Comparison of ENCODE assay signal across 10 cellular contexts in the genomic region with DNA sequence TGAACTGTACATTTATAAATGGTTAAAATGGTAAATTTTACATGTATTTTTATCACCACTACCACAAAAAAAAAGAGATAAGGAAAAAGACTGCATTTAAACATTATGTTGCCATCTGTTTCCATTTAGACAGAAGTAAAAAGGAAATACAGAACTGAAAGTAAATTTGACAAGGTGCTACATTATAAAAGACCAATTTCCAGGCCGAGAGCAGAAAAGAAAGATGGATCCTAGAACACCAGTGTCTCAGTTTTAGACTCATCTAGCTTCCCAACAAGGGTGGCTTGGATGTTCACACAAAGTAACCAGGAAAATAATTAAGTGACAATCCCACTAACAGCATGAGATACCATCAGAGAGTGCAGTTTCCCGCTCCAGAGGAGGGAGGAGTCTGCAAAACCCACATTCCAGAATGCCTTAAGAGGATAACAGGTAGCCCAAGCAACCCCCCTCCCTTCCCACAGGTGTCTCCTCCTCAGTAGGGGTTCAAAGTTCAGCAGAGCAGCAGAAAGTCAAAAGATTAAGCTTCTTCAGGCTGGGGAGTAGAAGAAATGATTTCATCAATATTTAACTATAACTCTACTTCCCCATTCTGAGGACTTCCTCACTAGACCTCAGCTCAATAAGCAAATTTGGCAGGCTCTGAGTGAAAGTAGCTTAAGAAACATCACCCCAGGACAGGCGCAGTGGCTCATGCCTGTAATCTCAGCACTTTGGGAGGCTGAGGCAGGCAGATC. TPM values are rescaled to one million over a fixed set of nuclear protein-coding genes. Genes with fewer than 3 reads are reported as not detected.
DNase-seq lines count a peak whose midpoint lies in the region; ATAC-seq and TF ChIP-seq lines count a peak whose summit lies in the region.
"Had no signal": no experiment of that assay in that cellular context is flagged by ENCODE, and none has a peak within 500 bp of the region (broad histone marks: within the 10 kb centered on the region; RNA-seq: fewer than 3 reads in every experiment).

No MANE protein-coding gene starts in this region.

- TF ChIP-seq POLR2A in GM18505 (IDR thresholded peaks at IDR 0.05; ENCODE audit: borderline replicate concordance, extremely low read depth, insufficient read depth, insufficient read length) = no peak
- no peak for TF ChIP-seq POLR2A in uterus (IDR thresholded peaks at IDR 0.05)

- H3K4me1 Mint-ChIP-seq in activated CD8-positive, alpha-beta T cell treated with anti-CD3 and anti-CD28 coated beads, Interleukin-2, amount 10 ng/mL, durations not matched to agents 7 days and 5 days (ENCODE audit: low read depth) = peaks cover 65% of the 10 kb centered on the region

- peak overlapping the region; percentile 82 to 96 (median 90); a peak in 19 of 20 replicates for H3K4me3 ChIP-seq in BLaER1 treated with 17β-estradiol and CSF1 and Interleukin-3, amounts not matched to agents 10 nM and 100 nM
- H3K4me3 ChIP-seq in lower lobe of right lung (peak overlapping the region; percentile 99), uterus (no peak overlapping the region)

- H3K36me3 Mint-ChIP-seq in activated CD8-positive, alpha-beta T cell treated with anti-CD3 and anti-CD28 coated beads, Interleukin-2, amount 10 ng/mL, durations not matched to agents 7 days and 5 days (ENCODE audit: low read depth) = peaks cover 71% of the 10 kb centered on the region

- peak overlapping the region; percentile 16 to 97 (median 93); a peak in 18 of 22 replicates for H3K27ac ChIP-seq in BLaER1 treated with 17β-estradiol and CSF1 and Interleukin-3, amounts not matched to agents 10 nM and 100 nM
- H3K27ac ChIP-seq in lower lobe of right lung = peak overlapping the region; percentile 56
- H3K27ac ChIP-seq in uterus = peak overlapping the region in 1 of 2 donors; percentile 79

- ATAC-seq in activated CD8-positive, alpha-beta T cell treated with anti-CD3 and anti-CD28 coated beads, Interleukin-2, amount 10 ng/mL, durations not matched to agents 7 days and 5 days = no peak
- ATAC-seq in lower lobe of right lung (no peak), GM18505 (IDR thresholded peaks at IDR 0.05; ENCODE audit: unreplicated experiment) (no peak)

- DNase-seq in HT-29 (ENCODE audit: low spot score) = peak; percentile 68
- no peak for DNase-seq in activated CD8-positive, alpha-beta T cell treated with anti-CD3 and anti-CD28 coated beads, Interleukin-2, amount 10 ng/mL, durations not matched to agents 7 days and 5 days
- DNase-seq in lower lobe of right lung = no peak
- no peak for DNase-seq in midbrain (lab: John Stamatoyannopoulos, UW)
- DNase-seq in uterus = no peak
- DNase-seq in NCI-H2196 (lab: John Stamatoyannopoulos, UW; ENCODE audit: unreplicated experiment) = no peak
- DNase-seq: NCI-H187 treated with DMSO at 0.1 percent for 48 hours had no signal

- H3K9me3 ChIP-seq in BLaER1 treated with 17β-estradiol and CSF1 and Interleukin-3, amounts not matched to agents 10 nM and 100 nM (replicated peaks in 1 of 11) = no peaks in the 10 kb centered on the region
- H3K9me3 ChIP-seq in lower lobe of right lung (no peaks in the 10 kb centered on the region), uterus (no peaks in the 10 kb centered on the region)

- peak overlapping the region; percentile 80 to 97 (median 91) for H3K9ac ChIP-seq in BLaER1 treated with 17β-estradiol and CSF1 and Interleukin-3, amounts not matched to agents 10 nM and 100 nM

- no peaks in the 10 kb centered on the region for H3K27me3 Mint-ChIP-seq in activated CD8-positive, alpha-beta T cell treated with anti-CD3 and anti-CD28 coated beads, Interleukin-2, amount 10 ng/mL, durations not matched to agents 7 days and 5 days (ENCODE audit: low read depth)

- intact Hi-C loops in lower lobe of right lung (cut with DNase I) (no loop called here), uterus (cut with DNase I; ENCODE audit: low total_unique reads) (no loop called here)

- H3K27me3 ChIP-seq in BLaER1 treated with 17β-estradiol and CSF1 and Interleukin-3, amounts not matched to agents 10 nM and 100 nM = no peaks in the 10 kb centered on the region
- no peaks in the 10 kb centered on the region for H3K27me3 ChIP-seq in lower lobe of right lung (ENCODE audit: low read depth)
- no peaks in the 10 kb centered on the region for H3K27me3 ChIP-seq in uterus

- peaks cover 70 to 78% (median 72%) of the 10 kb centered on the region in 11 experiments for H4K20me1 ChIP-seq in BLaER1 treated with 17β-estradiol and CSF1 and Interleukin-3, amounts not matched to agents 10 nM and 100 nM

- H3K27ac Mint-ChIP-seq in activated CD8-positive, alpha-beta T cell treated with anti-CD3 and anti-CD28 coated beads, Interleukin-2, amount 10 ng/mL, durations not matched to agents 7 days and 5 days = peak overlapping the region; percentile 100

- peaks cover 61 to 76% (median 70%) of the 10 kb centered on the region in 10 experiments for H3K4me1 ChIP-seq in BLaER1 treated with 17β-estradiol and CSF1 and Interleukin-3, amounts not matched to agents 10 nM and 100 nM
- peaks cover 73% of the 10 kb centered on the region for H3K4me1 ChIP-seq in lower lobe of right lung
- H3K4me1 ChIP-seq in uterus = peaks cover 18 to 24% of the 10 kb centered on the region in 2 donors

- peak overlapping the region; percentile 83 to 99 (median 96) for H3K4me2 ChIP-seq in BLaER1 treated with 17β-estradiol and CSF1 and Interleukin-3, amounts not matched to agents 10 nM and 100 nM

- POLR2A ChIA-PET in activated CD8-positive, alpha-beta T cell treated with anti-CD3 and anti-CD28 coated beads, Interleukin-2, amount 10 ng/mL, durations not matched to agents 7 days and 5 days (lab: Charles Lee) = interaction anchor here (1.2 to 8.1 kb wide), 6 partner anchors 11 to 213 kb away, joined by 3 to 84 read pairs (median 8); partner anchors contain the start of genes ATP8B2, CREB3L4 and UBAP2L

- H3K9me3 Mint-ChIP-seq in activated CD8-positive, alpha-beta T cell treated with anti-CD3 and anti-CD28 coated beads, Interleukin-2, amount 10 ng/mL, durations not matched to agents 7 days and 5 days (ENCODE audit: insufficient read depth) = no peaks in the 10 kb centered on the region

- H3K4me3 Mint-ChIP-seq in activated CD8-positive, alpha-beta T cell treated with anti-CD3 and anti-CD28 coated beads, Interleukin-2, amount 10 ng/mL, durations not matched to agents 7 days and 5 days = peak overlapping the region; percentile 99

- TF ChIP-seq CTCF in lower lobe of right lung (IDR thresholded peaks at IDR 0.05) (no peak), uterus (IDR thresholded peaks at IDR 0.05) (no peak)

- H3K36me3 ChIP-seq in BLaER1 treated with 17β-estradiol and CSF1 and Interleukin-3, amounts not matched to agents 10 nM and 100 nM = peaks cover 25 to 67% (median 61%) of the 10 kb centered on the region in 11 experiments
- peaks cover 36% of the 10 kb centered on the region for H3K36me3 ChIP-seq in lower lobe of right lung
- no peaks in the 10 kb centered on the region for H3K36me3 ChIP-seq in uterus

- CTCF ChIA-PET in activated CD8-positive, alpha-beta T cell treated with anti-CD3 and anti-CD28 coated beads, Interleukin-2, amount 10 ng/mL, durations not matched to agents 7 days and 5 days (lab: Charles Lee) = interaction anchor here (2.4 to 3.6 kb wide), 3 partner anchors 19 to 155 kb away, joined by 14 to 23 read pairs (median 18); no protein-coding TSS in a partner anchor

RNA-seq across cellular contexts. Expression of gene TPM3, which starts 11.8 kb away (rescaled TPM):
- 308 and 315 TPM in 2 replicates for total RNA-seq in HT-29 (2014; rRNA removed; shearing (Covaris generic))
- total RNA-seq in activated CD8-positive, alpha-beta T cell treated with anti-CD3 and anti-CD28 coated beads, Interleukin-2, amount 10 ng/mL, durations not matched to agents 7 days and 5 days = 100 to 1,000 TPM; 856 to 880 TPM
- total RNA-seq in lower lobe of right lung (334 TPM), uterus (100 to 1,000 TPM; 130 to 263 (median 199) TPM)

RNA-seq across cellular contexts. Expression of gene NUP210L, which starts 25.2 kb away (rescaled TPM):
- total RNA-seq in HT-29 (2014; rRNA removed; shearing (Covaris generic)) = not detected in 2 replicates
- total RNA-seq in activated CD8-positive, alpha-beta T cell treated with anti-CD3 and anti-CD28 coated beads, Interleukin-2, amount 10 ng/mL, durations not matched to agents 7 days and 5 days = under 1 TPM; 0.08 to 0.13 TPM
- 1.7 TPM for total RNA-seq in lower lobe of right lung
- total RNA-seq in uterus = under 1 TPM in 2 of 4 donors, not detected in 2; 0.09 to 0.21 TPM
- total RNA-seq: cerebellum had no signal

RNA-seq across cellular contexts. Expression of gene CFAP141, which starts 26.0 kb away (rescaled TPM):
- not detected in 2 replicates for total RNA-seq in HT-29 (2014; rRNA removed; shearing (Covaris generic))
- total RNA-seq in activated CD8-positive, alpha-beta T cell treated with anti-CD3 and anti-CD28 coated beads, Interleukin-2, amount 10 ng/mL, durations not matched to agents 7 days and 5 days = not detected
- total RNA-seq in lower lobe of right lung (2.8 TPM), uterus (not detected)
- total RNA-seq: cerebellum had no signal

RNA-seq across cellular contexts. Expression of gene UBAP2L, which starts 40.6 kb away (rescaled TPM):
- total RNA-seq in HT-29 (2014; rRNA removed; shearing (Covaris generic)) = 73.0 and 74.9 TPM in 2 replicates
- 100 to 1,000 TPM; 176 to 179 TPM for total RNA-seq in activated CD8-positive, alpha-beta T cell treated with anti-CD3 and anti-CD28 coated beads, Interleukin-2, amount 10 ng/mL, durations not matched to agents 7 days and 5 days
- total RNA-seq in lower lobe of right lung (142 TPM), uterus (100 to 1,000 TPM in 1 of 4 donors, 10 to 100 TPM in 3; 11.5 to 161 (median 52.0) TPM)

Comparison
In these comparisons a context has a peak if more than half of its experiments do, and no peak if none do; other contexts are left out.
1. H3K4me3 ChIP-seq: peak in BLaER1 treated with 17β-estradiol and CSF1 and Interleukin-3, amounts not matched to agents 10 nM and 100 nM (10 of 10) and lower lobe of right lung (single experiment); none in uterus (0 of 2).